ENCODE assay signal across 11 cellular contexts in the genomic region with DNA sequence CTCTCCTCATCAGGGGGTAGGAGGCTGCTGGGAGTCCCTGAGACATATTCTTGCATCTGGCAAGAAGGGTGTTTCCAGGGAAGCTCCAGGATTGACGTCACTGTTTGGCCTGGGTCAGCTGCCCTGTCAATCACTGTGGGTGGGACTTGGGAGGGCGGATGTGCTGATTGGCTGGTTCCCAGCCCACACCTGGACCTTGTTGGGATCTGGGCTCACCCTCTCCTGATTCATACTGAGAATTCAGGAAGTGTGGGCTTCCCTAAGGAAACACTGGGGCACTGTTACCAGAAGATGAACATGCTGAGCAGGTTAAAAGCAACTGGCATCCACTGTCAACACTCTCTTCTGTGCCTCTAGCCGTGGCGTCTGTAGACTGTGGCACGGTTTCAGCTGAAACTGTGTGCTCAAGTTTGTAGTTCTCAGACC. TPM values are rescaled to one million over a fixed set of nuclear protein-coding genes. Genes with fewer than 3 reads are reported as not detected.
DNase-seq lines count a peak whose midpoint lies in the region; ATAC-seq and TF ChIP-seq lines count a peak whose summit lies in the region.
"Had no signal": no experiment of that assay in that cellular context is flagged by ENCODE, and none has a peak within 500 bp of the region (broad histone marks: within the 10 kb centered on the region; RNA-seq: fewer than 3 reads in every experiment).

No MANE protein-coding gene starts in this region.

- CTCF ChIA-PET in CD4-positive, alpha-beta T cell (lab: Charles Lee): no interaction called here

- H3K9me3 ChIP-seq in upper lobe of left lung: no peaks in the 10 kb centered on the region
- H3K9me3 ChIP-seq in CD4-positive, alpha-beta T cell (ENCODE audit: control insufficient read depth, low read length): no peaks in the 10 kb centered on the region

- TF ChIP-seq POLR2A in upper lobe of left lung (IDR thresholded peaks at IDR 0.05): peak in 1 of 4 donors; percentile 54

- no peaks in the 10 kb centered on the region for H3K4me1 Mint-ChIP-seq in CD4-positive, alpha-beta T cell (ENCODE audit: low read depth)
- H3K4me1 Mint-ChIP-seq: activated T-helper 17 cell treated with anti-CD3 and anti-CD28 coated beads, Interleukin-2, amount 50 U/mL, for 72 hours had no signal

- peaks cover 6% of the 10 kb centered on the region for H3K27me3 Mint-ChIP-seq in CD4-positive, alpha-beta T cell

- H3K4me3 Mint-ChIP-seq in CD4-positive, alpha-beta T cell: no peak overlapping the region
- H3K4me3 Mint-ChIP-seq: activated T-helper 17 cell treated with anti-CD3 and anti-CD28 coated beads, Interleukin-2, amount 50 U/mL, for 72 hours had no signal

- ATAC-seq in upper lobe of left lung (ENCODE audit: low FRiP score in 2 of 2): peak; percentile 58 to 90
- ATAC-seq in CD4-positive, alpha-beta T cell (ENCODE audit: poor library complexity): no peak
- ATAC-seq: activated T-helper 17 cell treated with anti-CD3 and anti-CD28 coated beads, Interleukin-2, amount 50 U/mL, for 72 hours had no signal

- peak; percentile 70 for DNase-seq in SIG-M5 treated with dmso at 0.1 percent for 504 hours (lab: John Stamatoyannopoulos, UW; ENCODE audit: unreplicated experiment)
- DNase-seq in SIG-M5 (lab: John Stamatoyannopoulos, UW): no peak
- DNase-seq in T47D (ENCODE audit: low read depth in 1 of 2, low spot score in 1 of 2): peak; percentile 30 to 78
- peak; percentile 90 for DNase-seq in iPS-NIHi11 (ENCODE audit: low spot score)
- DNase-seq in upper lobe of left lung: peak in 1 of 2 donors; percentile 89
- no peak for DNase-seq in NCI-H2196 (lab: John Stamatoyannopoulos, UW; ENCODE audit: unreplicated experiment)
- no peak for DNase-seq in stimulated activated CD4-positive, alpha-beta T cell treated with anti-CD3 and anti-CD28 coated beads, Interleukin-1b, Interleukin-23, amount 100 ng/mL, for 48 hours
- no peak for DNase-seq in CD4-positive, alpha-beta T cell
- DNase-seq: GOT3 had no signal

- no peak for TF ChIP-seq CTCF in upper lobe of left lung (IDR thresholded peaks at IDR 0.05)
- no peak for TF ChIP-seq CTCF in CD4-positive, alpha-beta T cell (IDR thresholded peaks at IDR 0.05)

- H3K4me3 ChIP-seq in upper lobe of left lung: peak overlapping the region in 3 of 4 donors; percentile 17 to 43 (median 28)

- in situ Hi-C loops in T47D (cut with HindIII; ENCODE audit: low pct_unique_long_range_greater_than_20kb, low sequenced_read_pairs): no loop called here

- intact Hi-C loops in CD4-positive, alpha-beta T cell (cut with DNase I, micrococcal nuclease): no loop called here

- POLR2A ChIA-PET in CD4-positive, alpha-beta T cell (lab: Charles Lee): no interaction called here

- no peak for TF ChIP-seq EP300 in upper lobe of left lung (IDR thresholded peaks at IDR 0.05)

- H3K27ac Mint-ChIP-seq in CD4-positive, alpha-beta T cell: no peak overlapping the region
- H3K27ac Mint-ChIP-seq: activated T-helper 17 cell treated with anti-CD3 and anti-CD28 coated beads, Interleukin-2, amount 50 U/mL, for 72 hours had no signal

- H3K36me3 ChIP-seq in upper lobe of left lung: no peaks in the 10 kb centered on the region

- WGBS in upper lobe of left lung, 2 donors: 20 to 58% methylated on average over 1 to 5 of the region's 5 CpGs

- no peaks in the 10 kb centered on the region for H3K27me3 ChIP-seq in upper lobe of left lung
- H3K27me3 ChIP-seq in CD4-positive, alpha-beta T cell (ENCODE audit: control insufficient read depth, insufficient read depth, low read length): no peaks in the 10 kb centered on the region

- no peaks in the 10 kb centered on the region for H3K9me3 Mint-ChIP-seq in CD4-positive, alpha-beta T cell
- H3K9me3 Mint-ChIP-seq: activated T-helper 17 cell treated with anti-CD3 and anti-CD28 coated beads, Interleukin-2, amount 50 U/mL, for 72 hours had no signal

- H3K4me1 ChIP-seq in upper lobe of left lung: peaks cover 0 to 20% (median 9%) of the 10 kb centered on the region in 4 donors

- no peaks in the 10 kb centered on the region for H3K36me3 Mint-ChIP-seq in CD4-positive, alpha-beta T cell (ENCODE audit: low read depth)

- peak overlapping the region in 2 of 4 donors; percentile 4 to 84 for H3K27ac ChIP-seq in upper lobe of left lung
- no peak overlapping the region for H3K27ac ChIP-seq in CD4-positive, alpha-beta T cell (ENCODE audit: low read depth, low read length)

RNA-seq across cellular contexts. Expression of a gene that starts 36.5 kb away (rescaled TPM):
- 10 to 100 TPM in 3 of 6 donors, 1 to 10 TPM in 3; 4.0 to 18.9 (median 11.1) TPM for total RNA-seq in upper lobe of left lung
- 1 to 10 TPM in 1 of 2 experiments, under 1 TPM in 1; 0.75 to 1.1 TPM for total RNA-seq in CD4-positive, alpha-beta T cell
- total RNA-seq: endothelial cell of umbilical vein had no signal

RNA-seq across cellular contexts. Expression of a gene that starts 54.5 kb away (rescaled TPM):
- 10 to 100 TPM in 5 of 6 donors, 1 to 10 TPM in 1; 7.1 to 21.3 (median 13.0) TPM for total RNA-seq in upper lobe of left lung
- 10 to 100 TPM; 23.1 to 23.7 TPM for total RNA-seq in CD4-positive, alpha-beta T cell

RNA-seq across cellular contexts. Expression of a gene that starts 54.6 kb away (rescaled TPM):
- 10 to 100 TPM in 4 of 6 donors, 1 to 10 TPM in 2; 6.3 to 12.6 (median 10.4) TPM for total RNA-seq in upper lobe of left lung
- 1 to 10 TPM; 5.1 to 5.4 TPM for total RNA-seq in CD4-positive, alpha-beta T cell

Comparison
In these comparisons a context has a peak if more than half of its experiments do, and no peak if none do; other contexts are left out.
1. DNase-seq: peak in SIG-M5 treated with dmso at 0.1 percent for 504 hours (single experiment), T47D (2 of 2) and iPS-NIHi11 (single experiment); none in SIG-M5 (single experiment), NCI-H2196 (single experiment), stimulated activated CD4-positive, alpha-beta T cell treated with anti-CD3 and anti-CD28 coated beads, Interleukin-1b, Interleukin-23, amount 100 ng/mL, for 48 hours (single experiment) and CD4-positive, alpha-beta T cell (0 of 10).